In genomic region chr3:18660059-18660458, GRCh38 we compare ENCODE assay signal across 18 cellular contexts.
"Had no signal": no experiment of that assay in that cellular context is flagged by ENCODE, and none has a peak within 500 bp of the region (broad histone marks: within the 10 kb centered on the region; RNA-seq: fewer than 3 reads in every experiment).

No MANE protein-coding gene starts in this region.

- H3K4me1 Mint-ChIP-seq: neural crest cell had no signal

- FAIRE-seq: endometrium, kidney had no signal

- H3K27ac ChIP-seq: brain microvascular endothelial cell, coronary artery, gastrocnemius medialis, spleen, tibial artery had no signal

- H3K9me3 ChIP-seq: gastrocnemius medialis, tibial artery had no signal

- H3K27ac Mint-ChIP-seq: activated CD4-positive, alpha-beta T cell treated with anti-CD3 and anti-CD28 coated beads, Interleukin-2, amount 10 ng/mL, durations not matched to agents 7 days and 5 days had no signal

- H3K4me3 Mint-ChIP-seq: activated CD4-positive, alpha-beta T cell treated with anti-CD3 and anti-CD28 coated beads, Interleukin-2, amount 10 ng/mL, durations not matched to agents 7 days and 5 days; neural crest cell had no signal

- H3K4me3 ChIP-seq: coronary artery, gastrocnemius medialis, spleen, tibial artery had no signal

- ATAC-seq: gastrocnemius medialis, left ventricle myocardium superior had no signal

- DNase-seq: activated CD4-positive, alpha-beta T cell treated with anti-CD3 and anti-CD28 coated beads, Interleukin-2, amount 10 ng/mL, durations not matched to agents 7 days and 5 days; anterior cingulate cortex; brain microvascular endothelial cell; gastrocnemius medialis; head of caudate nucleus; kidney; left ventricle myocardium superior; retina; spleen; stimulated activated CD4-positive, alpha-beta T cell treated with anti-CD3 and anti-CD28 coated beads, Interleukin-4, amount 100 ng/mL, for 4 hours; stimulated activated naive CD4-positive, alpha-beta T cell; substantia nigra; T-helper 1 cell; T-helper 9 cell; tibial artery had no signal

- H3K36me3 ChIP-seq: brain microvascular endothelial cell, gastrocnemius medialis, spleen, tibial artery had no signal

- H3K4me1 ChIP-seq: gastrocnemius medialis, tibial artery had no signal

- H3K27me3 ChIP-seq: brain microvascular endothelial cell, gastrocnemius medialis, spleen, tibial artery had no signal

- H3K27me3 Mint-ChIP-seq: activated CD4-positive, alpha-beta T cell treated with anti-CD3 and anti-CD28 coated beads, Interleukin-2, amount 10 ng/mL, durations not matched to agents 7 days and 5 days had no signal

- H3K9me3 Mint-ChIP-seq: neural crest cell had no signal
